Comparison of ENCODE assay signal across 8 cellular contexts in the genomic region with DNA sequence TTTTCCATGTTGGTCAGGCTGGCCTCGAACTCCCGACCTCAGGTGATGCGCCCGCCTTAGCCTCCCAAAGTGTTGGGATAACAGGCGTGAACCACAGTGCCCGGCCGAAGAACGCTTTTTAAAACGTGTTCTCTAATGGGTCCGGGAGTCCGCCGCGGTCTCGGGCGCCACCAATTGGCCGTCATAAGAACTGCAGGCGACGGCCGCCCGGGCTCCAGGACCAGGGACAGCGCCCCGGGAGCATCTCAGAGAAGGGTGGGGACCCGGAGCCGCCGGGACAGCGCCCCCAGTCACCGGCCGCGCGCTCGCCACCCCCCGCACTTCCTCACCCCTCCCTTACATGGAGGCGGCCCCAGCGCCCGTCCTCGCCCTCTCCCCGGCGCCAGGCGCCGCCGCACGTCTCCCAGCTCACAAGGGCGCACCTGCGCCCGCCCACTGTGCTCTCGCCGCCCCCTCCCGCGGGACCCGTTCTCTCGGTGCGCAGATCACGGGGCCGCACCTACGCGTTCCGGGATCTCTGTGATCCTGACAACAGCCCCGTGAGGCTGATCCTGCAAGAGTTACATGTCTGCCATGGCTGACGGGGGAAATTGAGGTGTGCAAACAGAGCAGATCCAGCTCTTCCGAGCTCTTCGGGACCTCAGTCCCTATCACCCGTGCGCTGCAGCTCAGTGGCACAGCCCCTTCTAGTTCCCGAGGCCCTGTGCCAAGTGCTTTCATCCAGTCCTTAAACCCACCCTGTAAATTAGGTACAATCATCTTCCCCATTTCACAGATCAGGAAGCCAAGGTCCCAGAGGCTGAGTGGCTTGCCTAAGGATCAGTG. TPM values are rescaled to one million over a fixed set of nuclear protein-coding genes. Genes with fewer than 3 reads are reported as not detected.
DNase-seq lines count a peak whose midpoint lies in the region; ATAC-seq and TF ChIP-seq lines count a peak whose summit lies in the region.

No MANE protein-coding gene starts in this region.

- ATAC-seq in HG03139 (IDR thresholded peaks at IDR 0.05; ENCODE audit: unreplicated experiment), result no peak
- no peak for ATAC-seq in HG02610 (IDR thresholded peaks at IDR 0.05; ENCODE audit: unreplicated experiment)

- H3K4me1 ChIP-seq in sigmoid colon, result peaks cover 0 to 6% (median 5%) of the 10 kb centered on the region in 4 donors

- TF ChIP-seq POLR2A in sigmoid colon (IDR thresholded peaks at IDR 0.05), result no peak

- H3K4me3 ChIP-seq in sigmoid colon, result no peak overlapping the region

- peak; percentile 96 for TF ChIP-seq CTCF in GM13976 (IDR thresholded peaks at IDR 0.05; ENCODE audit: borderline replicate concordance, control extremely low read depth, extremely low read depth, insufficient read depth, missing control alignments)
- peak; percentile 82 to 96 (median 84) for TF ChIP-seq CTCF in sigmoid colon (IDR thresholded peaks at IDR 0.05)

- WGBS in sigmoid colon, 2 donors, result 1 to 2% methylated on average over 64 of the region's 64 CpGs

- H3K27ac ChIP-seq in sigmoid colon, result no peak overlapping the region

- no peaks in the 10 kb centered on the region for H3K9me3 ChIP-seq in sigmoid colon

- intact Hi-C loops in sigmoid colon (cut with DNase I), result loop anchor here (2.0 kb wide), 1 partner anchor 151 kb away; a partner anchor contains a TSS

- no peak for TF ChIP-seq EP300 in sigmoid colon (IDR thresholded peaks at IDR 0.05)

- peaks cover 0 to 51% (median 24%) of the 10 kb centered on the region in 3 donors for H3K27me3 ChIP-seq in sigmoid colon

- H3K36me3 ChIP-seq in sigmoid colon, result no peaks in the 10 kb centered on the region

- peak; percentile 98 for DNase-seq in GM13976 (ENCODE audit: low spot score)
- DNase-seq in NCI-H1417 treated with DMSO at 0.1 percent for 48 hours (lab: John Stamatoyannopoulos, UW), result peak; percentile 40
- DNase-seq in T-helper 22 cell (ENCODE audit: low read depth), result peak; percentile 66
- peak in 47 of 56 donors; percentile 27 to 88 (median 66) for DNase-seq in amygdala (lab: John Stamatoyannopoulos, UW)
- peak; percentile 91 for DNase-seq in hepatic stellate cell (ENCODE audit: low spot score)
- peak; percentile 77 for DNase-seq in sigmoid colon

- in situ Hi-C loops in GM13976 (cut with MboI; ENCODE audit: low sequenced_read_pairs, unreplicated experiment), result no loop called here

RNA-seq across cellular contexts. Expression of a gene that starts 9.8 kb away (rescaled TPM):
- total RNA-seq in sigmoid colon, result under 1 TPM in 3 of 4 donors, not detected in 1; 0.33 to 0.71 (median 0.54) TPM
- polyA plus RNA-seq in sigmoid colon, result 10 to 100 TPM; 24.3 to 47.4 (median 43.9) TPM

Comparison
In these comparisons a context has a peak if more than half of its experiments do, and no peak if none do; other contexts are left out.
1. DNase-seq: peak in every context shown above with its lines; median percentile 98 in GM13976; 91 in hepatic stellate cell; 77 in sigmoid colon; 66 in T-helper 22 cell; 66 in amygdala; 40 in NCI-H1417 treated with DMSO at 0.1 percent for 48 hours.